21 cellular contexts compared by ENCODE assay signal in genomic region chr6:138600726-138601125, GRCh38.
DNase-seq lines count a peak whose midpoint lies in the region; ATAC-seq, FAIRE-seq and TF ChIP-seq lines count a peak whose summit lies in the region.
"Had no signal": no experiment of that assay in that cellular context is flagged by ENCODE, and none has a peak within 500 bp of the region (broad histone marks: within the 10 kb centered on the region; RNA-seq: fewer than 3 reads in every experiment).

No MANE protein-coding gene starts in this region.

- H3K4me3 ChIP-seq in PC-3 (ENCODE audit: low read length), result no peak overlapping the region
- no peak overlapping the region for H3K4me3 ChIP-seq in endothelial cell of umbilical vein (replicated peaks in 1 of 3; ENCODE audit: insufficient read depth in 1 of 3, low read depth in 1 of 3, low read length in 3 of 3)
- H3K4me3 ChIP-seq: mucosa of descending colon, right atrium auricular region, upper lobe of right lung had no signal

- intact Hi-C loops in PC-3 (cut with micrococcal nuclease) (no loop called here), endothelial cell of umbilical vein (cut with micrococcal nuclease) (no loop called here)

- peak; percentile 37; the same call in 1 of the 2 replicates for ATAC-seq in PC-3
- no peak for ATAC-seq in WTC11
- ATAC-seq in GM19397 (IDR thresholded peaks at IDR 0.05; ENCODE audit: unreplicated experiment), result no peak
- ATAC-seq: CD8-positive, alpha-beta T cell; mucosa of descending colon; stimulated activated naive CD8-positive, alpha-beta T cell treated with anti-CD3 and anti-CD28 coated beads, Interleukin-15, amount 100 ng/mL, for 72 hours; upper lobe of right lung had no signal

- POLR2A ChIA-PET in PC-3 (lab: Charles Lee; ENCODE audit: unreplicated experiment), result no interaction called here
- POLR2A ChIA-PET in endothelial cell of umbilical vein (lab: Charles Lee), result interaction anchor here (0.6 kb wide), 1 partner anchor 369 kb away, joined by 4 read pairs; no protein-coding TSS in a partner anchor
- POLR2A ChIA-PET in WTC11 (lab: Charles Lee), result no interaction called here

- no peak overlapping the region for H2AFZ ChIP-seq in PC-3 (ENCODE audit: low read length)
- H2AFZ ChIP-seq in endothelial cell of umbilical vein (ENCODE audit: low read depth, low read length), result no peak overlapping the region

- H3K4me1 Mint-ChIP-seq in osteocyte (ENCODE audit: unreplicated experiment) (peaks cover 10% of the 10 kb centered on the region), WTC11 (peaks cover 33% of the 10 kb centered on the region)
- H3K4me1 Mint-ChIP-seq: activated naive CD4-positive, alpha-beta T cell treated with anti-CD3 and anti-CD28 coated beads, Interleukin-2, amount 10 ng/mL, durations not matched to agents 7 days and 5 days; IgD-negative memory B cell; stimulated activated naive CD8-positive, alpha-beta T cell treated with anti-CD3 and anti-CD28 coated beads, Interleukin-15, amount 100 ng/mL, for 72 hours had no signal

- H4K20me1 ChIP-seq in PC-3 (ENCODE audit: low read length), result no peaks in the 10 kb centered on the region
- no peaks in the 10 kb centered on the region for H4K20me1 ChIP-seq in endothelial cell of umbilical vein (replicated peaks; ENCODE audit: control insufficient read depth, extremely low read depth, insufficient read depth, low read length)

- H3K4me1 ChIP-seq in PC-3 (ENCODE audit: insufficient read depth, low read length) (peaks cover 10% of the 10 kb centered on the region), endothelial cell of umbilical vein (ENCODE audit: control insufficient read depth, extremely low read depth, insufficient read depth, low read length) (peaks cover 34% of the 10 kb centered on the region)
- H3K4me1 ChIP-seq: right atrium auricular region, upper lobe of right lung had no signal

- H3K4me2 ChIP-seq in PC-3 (ENCODE audit: low read length), result no peak overlapping the region
- H3K4me2 ChIP-seq in endothelial cell of umbilical vein (ENCODE audit: insufficient read depth, low read length), result peak overlapping the region; percentile 8

- peak; percentile 3 for DNase-seq in NCI-H2107 treated with DMSO at 0.1 percent for 48 hours (lab: John Stamatoyannopoulos, UW; ENCODE audit: unreplicated experiment)
- DNase-seq in NCI-H2107 (lab: John Stamatoyannopoulos, UW), result no peak
- peak; percentile 32 for DNase-seq in PC-3
- no peak for DNase-seq in endothelial cell of umbilical vein (ENCODE audit: low read depth, low spot score)
- DNase-seq in osteocyte (ENCODE audit: extremely low spot score, unreplicated experiment), result no peak
- no peak for DNase-seq in WTC11 (ENCODE audit: low spot score)
- no peak for DNase-seq in GM19238 (ENCODE audit: insufficient read length, low spot score)
- DNase-seq: 8988T; activated CD4-positive, alpha-beta T cell treated with anti-CD3 and anti-CD28 coated beads, Interleukin-2, amount 50 U/mL, for 1 hour; activated naive CD4-positive, alpha-beta T cell treated with anti-CD3 and anti-CD28 coated beads, Interleukin-2, amount 10 ng/mL, durations not matched to agents 7 days and 5 days; CD8-positive, alpha-beta T cell; mucosa of descending colon; MV-4-11; stimulated activated naive CD8-positive, alpha-beta T cell treated with anti-CD3 and anti-CD28 coated beads, Interleukin-15, amount 100 ng/mL, for 72 hours; SW 1271; upper lobe of right lung had no signal

- no peak overlapping the region for H3K4me3 Mint-ChIP-seq in osteocyte (ENCODE audit: unreplicated experiment)
- H3K4me3 Mint-ChIP-seq in WTC11, result no peak overlapping the region
- H3K4me3 Mint-ChIP-seq: activated naive CD4-positive, alpha-beta T cell treated with anti-CD3 and anti-CD28 coated beads, Interleukin-2, amount 10 ng/mL, durations not matched to agents 7 days and 5 days; CD8-positive, alpha-beta T cell; IgD-negative memory B cell; stimulated activated naive CD8-positive, alpha-beta T cell treated with anti-CD3 and anti-CD28 coated beads, Interleukin-15, amount 100 ng/mL, for 72 hours had no signal

- no peak for TF ChIP-seq POLR2A in endothelial cell of umbilical vein (IDR thresholded peaks at IDR 0.05; ENCODE audit: low read depth, low read length)

- BruUV-seq in PC-3 (replicated peaks; lab: Mats Ljungman, UMichigan), result no TSS peak
- no TSS peak for BruUV-seq in endothelial cell of umbilical vein (replicated peaks; lab: Mats Ljungman, UMichigan)

- CTCF ChIA-PET in PC-3 (lab: Charles Lee) (no interaction called here), endothelial cell of umbilical vein (lab: Charles Lee) (no interaction called here), WTC11 (lab: Charles Lee) (interaction anchor here (0.6 kb wide), 1 partner anchor 1741 kb away, joined by 3 read pairs; no protein-coding TSS in a partner anchor)

- TF ChIP-seq CTCF in PC-3 (conservative IDR thresholded peaks at IDR 0.05; ENCODE audit: low read depth, low read length) (no peak), endothelial cell of umbilical vein (IDR thresholded peaks at IDR 0.05; ENCODE audit: extremely low read depth in 1 of 2, insufficient read depth in 1 of 2, low read depth in 1 of 2, low read length in 2 of 2) (no peak), osteocyte (IDR thresholded peaks at IDR 0.05) (no peak), WTC11 (IDR thresholded peaks at IDR 0.05) (no peak)

- H3F3A ChIP-seq in PC-3 (ENCODE audit: low read length, unreplicated experiment), result no peaks in the 10 kb centered on the region

- FAIRE-seq in endothelial cell of umbilical vein (lab: Jason Lieb, UNC), result no peak
- FAIRE-seq: RCC 7860 had no signal

- H3K27me3 Mint-ChIP-seq in osteocyte (ENCODE audit: unreplicated experiment) (no peaks in the 10 kb centered on the region), WTC11 (ENCODE audit: low read depth) (no peaks in the 10 kb centered on the region)

- H3K9me3 Mint-ChIP-seq in osteocyte (ENCODE audit: unreplicated experiment), result no peaks in the 10 kb centered on the region
- H3K9me3 Mint-ChIP-seq in WTC11, result no peaks in the 10 kb centered on the region
- H3K9me3 Mint-ChIP-seq: activated naive CD4-positive, alpha-beta T cell treated with anti-CD3 and anti-CD28 coated beads, Interleukin-2, amount 10 ng/mL, durations not matched to agents 7 days and 5 days; CD8-positive, alpha-beta T cell; IgD-negative memory B cell; stimulated activated naive CD8-positive, alpha-beta T cell treated with anti-CD3 and anti-CD28 coated beads, Interleukin-15, amount 100 ng/mL, for 72 hours had no signal

- no peaks in the 10 kb centered on the region for H3K9me2 ChIP-seq in PC-3 (replicated peaks; ENCODE audit: low read length)

- H3K9ac ChIP-seq in PC-3 (ENCODE audit: low read length), result no peak overlapping the region
- H3K9ac ChIP-seq in endothelial cell of umbilical vein (replicated peaks; ENCODE audit: extremely low read depth, insufficient read depth, low read length), result peak overlapping the region; percentile 30

- H3K9me1 ChIP-seq in endothelial cell of umbilical vein (replicated peaks; ENCODE audit: control insufficient read depth, extremely low read depth, insufficient read depth, low read length), result no peaks in the 10 kb centered on the region

- peak overlapping the region; percentile 38 for H3K27ac ChIP-seq in PC-3 (ENCODE audit: low read length)
- H3K27ac ChIP-seq in endothelial cell of umbilical vein (ENCODE audit: insufficient read depth, low read depth, low read length), result peak overlapping the region; percentile 49
- H3K27ac ChIP-seq: neutrophil, right atrium auricular region, upper lobe of right lung had no signal

- no peaks in the 10 kb centered on the region for H3K9me3 ChIP-seq in PC-3 (ENCODE audit: low read length)
- H3K9me3 ChIP-seq in endothelial cell of umbilical vein (replicated peaks; ENCODE audit: control insufficient read depth, insufficient read depth, low read length), result no peaks in the 10 kb centered on the region
- H3K9me3 ChIP-seq: mucosa of descending colon, neutrophil, right atrium auricular region, upper lobe of right lung had no signal

- H3K36me3 ChIP-seq in PC-3 (ENCODE audit: low read depth, low read length), result no peaks in the 10 kb centered on the region
- H3K36me3 ChIP-seq in endothelial cell of umbilical vein (ENCODE audit: control insufficient read depth in 2 of 2, extremely low read depth in 1 of 2, insufficient read depth in 2 of 2, low read length in 2 of 2), result no peaks in the 10 kb centered on the region
- H3K36me3 ChIP-seq: neutrophil, right atrium auricular region, upper lobe of right lung had no signal

- no peaks in the 10 kb centered on the region for H3K36me3 Mint-ChIP-seq in osteocyte (ENCODE audit: unreplicated experiment)
- no peaks in the 10 kb centered on the region for H3K36me3 Mint-ChIP-seq in WTC11
- H3K36me3 Mint-ChIP-seq: activated naive CD4-positive, alpha-beta T cell treated with anti-CD3 and anti-CD28 coated beads, Interleukin-2, amount 10 ng/mL, durations not matched to agents 7 days and 5 days; CD8-positive, alpha-beta T cell; IgD-negative memory B cell had no signal

- dilution Hi-C loops in endothelial cell of umbilical vein (cut with MboI; ENCODE audit: extremely low pct_ligation_motif_present, low sequenced_read_pairs), result no loop called here

- H3K27me3 ChIP-seq in PC-3 (ENCODE audit: low read length) (no peaks in the 10 kb centered on the region), endothelial cell of umbilical vein (ENCODE audit: control insufficient read depth in 2 of 2, insufficient read depth in 2 of 2, low read length in 2 of 2) (no peaks in the 10 kb centered on the region)
- H3K27me3 ChIP-seq: right atrium auricular region, upper lobe of right lung had no signal

- H3K79me2 ChIP-seq in PC-3 (ENCODE audit: low read length) (no peaks in the 10 kb centered on the region), endothelial cell of umbilical vein (ENCODE audit: control insufficient read depth, insufficient read depth, low read length) (peaks cover 36% of the 10 kb centered on the region)

- peak overlapping the region; percentile 52 for H3K27ac Mint-ChIP-seq in osteocyte (ENCODE audit: unreplicated experiment)
- no peak overlapping the region for H3K27ac Mint-ChIP-seq in WTC11
- H3K27ac Mint-ChIP-seq: activated naive CD4-positive, alpha-beta T cell treated with anti-CD3 and anti-CD28 coated beads, Interleukin-2, amount 10 ng/mL, durations not matched to agents 7 days and 5 days; CD8-positive, alpha-beta T cell; IgD-negative memory B cell; stimulated activated naive CD8-positive, alpha-beta T cell treated with anti-CD3 and anti-CD28 coated beads, Interleukin-15, amount 100 ng/mL, for 72 hours had no signal

TF ChIP-seq in endothelial cell of umbilical vein, 7 proteins besides CTCF, POLR2A, EP300 and RAD21 (continues in another document):
- TF ChIP-seq GATA2 (IDR thresholded peaks at IDR 0.05; ENCODE audit: insufficient read depth, insufficient read length, low read depth, low read length) (no peak), EZH2 (IDR thresholded peaks at IDR 0.05; ENCODE audit: borderline replicate concordance, low read depth, low read length, severe bottlenecking) (no peak), POLR2AphosphoS5 (IDR thresholded peaks at IDR 0.05; ENCODE audit: insufficient read depth, low read depth, low read length) (no peak)

TF ChIP-seq in WTC11, 78 proteins besides CTCF, POLR2A, EP300 and RAD21 (continues in another document):
- TF ChIP-seq EMX1 (CRISPR knock-in tag; IDR thresholded peaks at IDR 0.05) (no peak), OVOL2 (CRISPR knock-in tag; IDR thresholded peaks at IDR 0.05; ENCODE audit: borderline replicate concordance) (no peak)

Comparison
In these comparisons a context has a peak if more than half of its experiments do, and no peak if none do; other contexts are left out.
1. DNase-seq: peak in NCI-H2107 treated with DMSO at 0.1 percent for 48 hours (single experiment) and PC-3 (single experiment); none in NCI-H2107 (single experiment), endothelial cell of umbilical vein (single experiment), osteocyte (single experiment), WTC11 (single experiment) and GM19238 (single experiment).